21 cellular contexts compared by ENCODE assay signal in the genomic region with DNA sequence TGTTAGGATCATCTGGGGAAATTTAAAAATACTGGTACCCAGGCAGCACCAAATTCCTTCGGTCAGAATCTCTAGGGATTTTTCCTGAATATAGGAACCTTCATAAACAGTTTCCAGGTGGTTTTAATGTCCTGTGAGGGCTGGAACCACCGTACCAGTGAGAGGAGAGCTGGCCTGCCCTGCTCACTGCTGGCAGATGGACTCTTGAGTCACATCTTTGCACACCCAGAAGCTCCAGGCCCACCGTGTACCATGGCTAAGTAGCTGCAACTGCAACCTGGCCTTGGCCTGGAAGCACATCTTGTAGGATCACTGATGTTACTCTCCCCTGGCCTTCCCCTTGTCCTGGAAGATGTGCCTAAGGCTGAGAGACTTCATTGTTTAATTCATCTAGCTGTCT.
DNase-seq lines count a peak whose midpoint lies in the region; ATAC-seq and TF ChIP-seq lines count a peak whose summit lies in the region.
"Had no signal": no experiment of that assay in that cellular context is flagged by ENCODE, and none has a peak within 500 bp of the region (broad histone marks: within the 10 kb centered on the region; RNA-seq: fewer than 3 reads in every experiment).

No MANE protein-coding gene starts in this region.

- H2AK5ac ChIP-seq in mesendoderm (ENCODE audit: low read length), result peak overlapping the region; percentile 41

- no peak overlapping the region for H4K5ac ChIP-seq in mesendoderm (ENCODE audit: low read length)

- H2AFZ ChIP-seq in GM23248, result no peak overlapping the region
- H2AFZ ChIP-seq: PC-9 had no signal

- H3K4me1 ChIP-seq in GM23248 (ENCODE audit: insufficient read depth) (peaks cover 26% of the 10 kb centered on the region), mesendoderm (ENCODE audit: control insufficient read depth, low read depth, low read length) (no peaks in the 10 kb centered on the region)
- H3K4me1 ChIP-seq: BLaER1 had no signal

- H3K4ac ChIP-seq in mesendoderm (ENCODE audit: low read depth, low read length), result no peak overlapping the region

- H4K8ac ChIP-seq in mesendoderm (ENCODE audit: low read depth, low read length), result no peak overlapping the region

- WGBS in GM23248 (ENCODE audit: low coverage in 1 of 2, low lambda C conversion rate in 2 of 2, missing lambda C conversion rate in 2 of 2), 2 experiments, result 38 to 45% methylated on average over 3 of the region's 3 CpGs
- WGBS in mesendoderm (ENCODE audit: extremely low coverage, insufficient coverage, low lambda C conversion rate), result no CpG with 5 or more reads among the region's 3 CpGs

- H3K4me3 ChIP-seq in GM23248 (no peak overlapping the region), mesendoderm (ENCODE audit: low read length) (no peak overlapping the region)
- H3K4me3 ChIP-seq: BLaER1, PC-9 had no signal

- H3K79me1 ChIP-seq in mesendoderm (ENCODE audit: low read length), result no peaks in the 10 kb centered on the region

- no peak overlapping the region for H2BK15ac ChIP-seq in mesendoderm (replicated peaks; ENCODE audit: low read depth)

- no peak overlapping the region for H2BK120ac ChIP-seq in mesendoderm (ENCODE audit: low read depth, low read length)

- H3K18ac ChIP-seq in mesendoderm (ENCODE audit: low read length), result no peak overlapping the region

- in situ Hi-C loops in GM23248 (cut with MboI), result no loop called here

- peak; percentile 54 for DNase-seq in NCI-H1092 treated with DMSO at 0.1 percent for 48 hours (lab: John Stamatoyannopoulos, UW)
- no peak for DNase-seq in NCI-H1092 (lab: John Stamatoyannopoulos, UW)
- DNase-seq in GM23248, result peak; percentile 44
- no peak for DNase-seq in mesendoderm
- no peak for DNase-seq in NCI-H2107 treated with DMSO at 0.1 percent for 48 hours (lab: John Stamatoyannopoulos, UW; ENCODE audit: unreplicated experiment)
- DNase-seq: 8988T; ACHN; CD4-positive, alpha-beta T cell; H7; KG1; NCI-H1048; NCI-H1436; NCI-H187; NCI-H2081 treated with DMSO at 0.1 percent for 48 hours; NCI-H748 treated with DMSO at 0.1 percent for 48 hours; PC-9; T-cell had no signal

- H3K27ac ChIP-seq in GM23248, result no peak overlapping the region
- H3K27ac ChIP-seq in VCaP, result peak overlapping the region; percentile 11; the same call in 1 of the 2 replicates
- no peak overlapping the region for H3K27ac ChIP-seq in mesendoderm (ENCODE audit: low read depth, low read length)
- H3K27ac ChIP-seq: BLaER1, PC-9 had no signal

- H3K9me3 ChIP-seq in GM23248 (ENCODE audit: low read depth), result no peaks in the 10 kb centered on the region

- no peaks in the 10 kb centered on the region for H4K20me1 ChIP-seq in GM23248 (ENCODE audit: insufficient read depth)
- H4K20me1 ChIP-seq: BLaER1 had no signal

- H3K9me2 ChIP-seq in GM23248 (ENCODE audit: insufficient read depth), result no peaks in the 10 kb centered on the region

- ATAC-seq in HG03378 (IDR thresholded peaks at IDR 0.05; ENCODE audit: unreplicated experiment), result no peak
- ATAC-seq in GM19328 (IDR thresholded peaks at IDR 0.05; ENCODE audit: unreplicated experiment), result no peak
- ATAC-seq: T-cell had no signal

- no peaks in the 10 kb centered on the region for H3K79me2 ChIP-seq in GM23248 (ENCODE audit: insufficient read depth)
- H3K79me2 ChIP-seq in mesendoderm (ENCODE audit: control insufficient read depth, insufficient read depth, low read length), result no peaks in the 10 kb centered on the region

- H3K27me3 ChIP-seq in GM23248 (replicated peaks; ENCODE audit: insufficient read depth), result no peaks in the 10 kb centered on the region
- H3K27me3 ChIP-seq in mesendoderm (ENCODE audit: insufficient read depth, low read length, poor library complexity), result no peaks in the 10 kb centered on the region
- H3K27me3 ChIP-seq: BLaER1 had no signal

- no peak overlapping the region for H2BK5ac ChIP-seq in mesendoderm (ENCODE audit: low read length)

- H3K56ac ChIP-seq in mesendoderm (ENCODE audit: low read length), result peak overlapping the region; percentile 36

- no peak overlapping the region for H3K23ac ChIP-seq in mesendoderm (ENCODE audit: low read length)

- H3K36me3 ChIP-seq in GM23248 (ENCODE audit: low read depth), result no peaks in the 10 kb centered on the region
- no peaks in the 10 kb centered on the region for H3K36me3 ChIP-seq in mesendoderm (ENCODE audit: control insufficient read depth, insufficient read depth, low read length)

- peaks cover 5% of the 10 kb centered on the region for H3F3A ChIP-seq in GM23248 (ENCODE audit: insufficient read depth)

- no peak for TF ChIP-seq CTCF in VCaP (conservative IDR thresholded peaks at IDR 0.05)

- no peak overlapping the region for H3K4me2 ChIP-seq in GM23248 (ENCODE audit: unreplicated experiment)
- H3K4me2 ChIP-seq in mesendoderm (ENCODE audit: low read length), result no peak overlapping the region
- H3K4me2 ChIP-seq: BLaER1, PC-9 had no signal

- H3K9ac ChIP-seq in GM23248 (no peak overlapping the region), mesendoderm (ENCODE audit: low read length) (no peak overlapping the region)
- H3K9ac ChIP-seq: BLaER1 had no signal

Comparison
In these comparisons a context has a peak if more than half of its experiments do, and no peak if none do; other contexts are left out.
1. DNase-seq: peak in NCI-H1092 treated with DMSO at 0.1 percent for 48 hours (single experiment) and GM23248 (single experiment); none in NCI-H1092 (single experiment), mesendoderm (single experiment) and NCI-H2107 treated with DMSO at 0.1 percent for 48 hours (single experiment).